26 cellular contexts compared by ENCODE assay signal in genomic region chr12:45213107-45213506, GRCh38. TPM values are rescaled to one million over a fixed set of nuclear protein-coding genes. Genes with fewer than 3 reads are reported as not detected.
A peak's percentile ranks its signal among the peaks of the same experiment; 100 is the strongest.
DNase-seq lines count a peak whose midpoint lies in the region; ATAC-seq and TF ChIP-seq lines count a peak whose summit lies in the region.
"Had no signal": no experiment of that assay in that cellular context is flagged by ENCODE, and none has a peak within 500 bp of the region (broad histone marks: within the 10 kb centered on the region; RNA-seq: fewer than 3 reads in every experiment).

No MANE protein-coding gene starts in this region.

- CTCF ChIA-PET in activated CD4-positive, alpha-beta T cell treated with anti-CD3 and anti-CD28 coated beads for 36 hours (lab: Charles Lee): interaction anchor here (0.6 kb wide), 2 partner anchors 385 to 1407 kb away, joined by 3 read pairs; partner anchors contain the start of gene TWF1

- TF ChIP-seq POLR2A in testis (IDR thresholded peaks at IDR 0.05): no peak

- no peak for DNase-seq in activated CD4-positive, alpha-beta T cell treated with anti-CD3 and anti-CD28 coated beads for 36 hours
- no peak for DNase-seq in activated CD4-positive, alpha-beta T cell treated with anti-CD3 and anti-CD28 coated beads for 4 hours
- DNase-seq in NAMALWA (ENCODE audit: low spot score) (peak; percentile 11), foreskin keratinocyte (no peak), testis (no peak), NCI-H128 (lab: John Stamatoyannopoulos, UW; ENCODE audit: unreplicated experiment) (no peak)
- DNase-seq: 8988T, ACHN, BE2C, Calu3, DMS153, H9, KG1, MG63, NCI-H1417, NCI-H1694, NCI-H2029 treated with DMSO at 0.1 percent for 48 hours, NCI-H446 treated with DMSO at 0.1 percent for 48 hours, NCI-H526 treated with DMSO at 0.1 percent for 48 hours, SHP77 had no signal

- no peaks in the 10 kb centered on the region for H3K4me1 ChIP-seq in foreskin keratinocyte
- H3K4me1 ChIP-seq in testis: peaks cover 6% of the 10 kb centered on the region
- H3K4me1 ChIP-seq: BE2C had no signal

- H3K27me3 Mint-ChIP-seq in activated CD4-positive, alpha-beta T cell treated with anti-CD3 and anti-CD28 coated beads for 36 hours: no peaks in the 10 kb centered on the region

- H3K9me3 Mint-ChIP-seq in activated CD4-positive, alpha-beta T cell treated with anti-CD3 and anti-CD28 coated beads for 36 hours (ENCODE audit: low read depth): no peaks in the 10 kb centered on the region
- H3K9me3 Mint-ChIP-seq: CD14-positive monocyte, GM23338, H9 had no signal

- POLR2A ChIA-PET in activated CD4-positive, alpha-beta T cell treated with anti-CD3 and anti-CD28 coated beads for 36 hours (lab: Charles Lee): no interaction called here

- H3K27ac ChIP-seq in foreskin keratinocyte: no peak overlapping the region
- no peak overlapping the region for H3K27ac ChIP-seq in testis
- H3K27ac ChIP-seq: RWPE1 had no signal

- peaks cover 32% of the 10 kb centered on the region for H3K4me1 Mint-ChIP-seq in activated CD4-positive, alpha-beta T cell treated with anti-CD3 and anti-CD28 coated beads for 36 hours

- no peaks in the 10 kb centered on the region for H3K36me3 ChIP-seq in testis (ENCODE audit: low read depth, missing control alignments)
- H3K36me3 ChIP-seq: BE2C, MG63 had no signal

- 89% methylated on average over 1 of the region's 1 CpG for WGBS in testis, 2 donors

- H3K27ac Mint-ChIP-seq in activated CD4-positive, alpha-beta T cell treated with anti-CD3 and anti-CD28 coated beads for 36 hours: peak overlapping the region; percentile 6
- H3K27ac Mint-ChIP-seq: GM23338 had no signal

- TF ChIP-seq CTCF in foreskin keratinocyte (conservative IDR thresholded peaks at IDR 0.05) (peak; percentile 13), testis (IDR thresholded peaks at IDR 0.05) (peak; percentile 12 to 23 (median 13))

- no peaks in the 10 kb centered on the region for H3K36me3 Mint-ChIP-seq in activated CD4-positive, alpha-beta T cell treated with anti-CD3 and anti-CD28 coated beads for 36 hours (ENCODE audit: low read depth)

- no peak for ATAC-seq in activated CD4-positive, alpha-beta T cell treated with anti-CD3 and anti-CD28 coated beads for 36 hours
- ATAC-seq in foreskin keratinocyte: no peak
- ATAC-seq in GM21576 (IDR thresholded peaks at IDR 0.05; ENCODE audit: unreplicated experiment): no peak
- no peak for ATAC-seq in GM21723 (IDR thresholded peaks at IDR 0.05; ENCODE audit: unreplicated experiment)
- ATAC-seq: GM23338, Panc1 had no signal

- H3K4me3 Mint-ChIP-seq in activated CD4-positive, alpha-beta T cell treated with anti-CD3 and anti-CD28 coated beads for 36 hours: no peak overlapping the region
- H3K4me3 Mint-ChIP-seq: CD14-positive monocyte had no signal

- no peak overlapping the region for H3K4me3 ChIP-seq in testis
- H3K4me3 ChIP-seq: GM23338, MG63 had no signal

- H3K27me3 ChIP-seq in foreskin keratinocyte: no peaks in the 10 kb centered on the region
- no peaks in the 10 kb centered on the region for H3K27me3 ChIP-seq in testis
- H3K27me3 ChIP-seq: BE2C, MG63 had no signal

- intact Hi-C loops in activated CD4-positive, alpha-beta T cell treated with anti-CD3 and anti-CD28 coated beads for 36 hours (cut with DNase I, micrococcal nuclease): no loop called here
- intact Hi-C loops in testis (cut with DNase I; ENCODE audit: low total_unique reads): no loop called here

- no peaks in the 10 kb centered on the region for H3K9me3 ChIP-seq in testis
- H3K9me3 ChIP-seq: BE2C, MG63 had no signal

RNA-seq across cellular contexts. Expression of gene ANO6, which starts 2.8 kb away (rescaled TPM):
- 10 to 100 TPM; 18.7 to 20.3 TPM for total RNA-seq in activated CD4-positive, alpha-beta T cell treated with anti-CD3 and anti-CD28 coated beads for 36 hours
- total RNA-seq in foreskin keratinocyte: 69.9 and 73.3 TPM in 2 replicates
- polyA plus RNA-seq in foreskin keratinocyte: 14.2 and 17.3 TPM in 2 replicates
- 10 to 100 TPM; 58.0 to 75.7 TPM for total RNA-seq in testis
- polyA plus RNA-seq in testis (ENCODE audit: insufficient read depth, low read depth, low replicate concordance): 33.1 TPM
